In the genomic region with DNA sequence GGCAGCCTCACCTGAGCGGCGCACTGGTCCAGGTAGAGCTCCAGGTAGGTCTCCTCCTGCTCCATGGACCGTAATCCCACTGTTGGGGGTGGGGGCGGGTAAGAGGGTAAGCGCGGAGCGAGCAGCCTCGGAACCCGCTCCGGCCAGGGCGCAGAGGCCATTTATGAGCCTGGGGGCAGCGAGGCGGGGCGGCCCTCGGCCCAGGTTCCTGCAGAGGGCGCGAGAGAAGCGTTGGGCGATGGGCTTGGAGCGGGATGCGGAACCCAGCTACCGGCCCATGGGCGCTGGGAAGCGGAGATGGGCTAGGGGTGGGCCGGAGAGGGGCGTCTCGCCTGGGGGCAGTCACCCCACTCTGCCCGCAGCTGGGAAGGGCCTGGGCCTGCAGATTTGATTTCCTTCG, we compare ENCODE assay signal across 21 cellular contexts. TPM values are rescaled to one million over a fixed set of nuclear protein-coding genes. Genes with fewer than 3 reads are reported as not detected.
A peak's percentile ranks its signal among the peaks of the same experiment; 100 is the strongest.
DNase-seq lines count a peak whose midpoint lies in the region; ATAC-seq and TF ChIP-seq lines count a peak whose summit lies in the region.
"Had no signal": no experiment of that assay in that cellular context is flagged by ENCODE, and none has a peak within 500 bp of the region (broad histone marks: within the 10 kb centered on the region; RNA-seq: fewer than 3 reads in every experiment).

TSS of gene TBPL2 (minus strand) at position 232 of the 400 bp plus-strand sequence. CDS start at position 65, 167 bp downstream.

- H4K5ac ChIP-seq in IMR-90 (ENCODE audit: low read depth, low read length), result no peak within 1 kb of the TSS
- H4K5ac ChIP-seq in mesendoderm (ENCODE audit: low read length), result no peak within 1 kb of the TSS

- H3K4me3 ChIP-seq in IMR-90 (ENCODE audit: insufficient read depth, low read depth, low read length) (no peak within 1 kb of the TSS), esophagus muscularis mucosa (no peak within 1 kb of the TSS), mesendoderm (ENCODE audit: low read length) (no peak within 1 kb of the TSS)
- H3K4me3 ChIP-seq: adrenal gland had no signal

- intact Hi-C loops in IMR-90 (cut with micrococcal nuclease) (no loop called here), esophagus muscularis mucosa (cut with DNase I) (loop anchor here (10.0 kb wide), 1 partner anchor 144 kb away; the partner anchor contains the start of gene KTN1)

- in situ Hi-C loops in IMR-90 (cut with MboI; ENCODE audit: low sequenced_read_pairs), result loop anchor here (25.0 kb wide), 1 partner anchor 897 kb away; no protein-coding TSS in a partner anchor

- DNase-seq in CD1c-positive myeloid dendritic cell (ENCODE audit: extremely low spot score) (peak; percentile 7), IMR-90 (no peak), esophagus muscularis mucosa (ENCODE audit: extremely low spot score) (peak; percentile 86), mesendoderm (peak; percentile 69), caudate nucleus (lab: John Stamatoyannopoulos, UW) (no peak)
- no peak for DNase-seq in stimulated activated naive B cell treated with anti-CD40 and anti-IgM and Interleukin-4, amounts not matched to agents 10 μg/mL and 1 μg/mL and 100 μg/mL, for 72 hours
- no peak for DNase-seq in activated CD4-positive, alpha-beta T cell treated with anti-CD3 and anti-CD28 coated beads for 1 hour
- DNase-seq in activated CD4-positive, alpha-beta T cell treated with anti-CD3 and anti-CD28 coated beads for 48 hours, result no peak
- DNase-seq: activated CD4-positive, CD25-positive, alpha-beta regulatory T cell; activated effector memory CD4-positive, alpha-beta T cell treated with Interleukin-2 at 50 U/mL for 16 hours; adrenal gland; COR-L47; kidney glomerular epithelial cell; midbrain; MM.1S; NCI-H187 treated with DMSO at 0.1 percent for 48 hours; NCI-H510A; SIG-M5 had no signal

- H3K4me1 Mint-ChIP-seq in stimulated activated naive B cell treated with anti-CD40 and anti-IgM and Interleukin-4, amounts not matched to agents 10 μg/mL and 1 μg/mL and 100 μg/mL, for 72 hours, result no peaks in the 10 kb centered on the region

- H2BK120ac ChIP-seq in IMR-90 (ENCODE audit: low read depth, low read length) (no peak within 1 kb of the TSS), mesendoderm (ENCODE audit: low read depth, low read length) (no peak within 1 kb of the TSS)

- no peaks in the 10 kb centered on the region for H4K20me1 ChIP-seq in IMR-90 (ENCODE audit: insufficient read depth, low read length)

- ATAC-seq in IMR-90 (ENCODE audit: low read depth), result no peak
- no peak for ATAC-seq in stimulated activated naive B cell treated with anti-CD40 and anti-IgM and Interleukin-4, amounts not matched to agents 10 μg/mL and 1 μg/mL and 100 μg/mL, for 72 hours (replicated peaks)

- BruUV-seq in IMR-90 (replicated peaks; lab: Mats Ljungman, UMichigan), result no TSS peak

- H3K36me3 Mint-ChIP-seq in stimulated activated naive B cell treated with anti-CD40 and anti-IgM and Interleukin-4, amounts not matched to agents 10 μg/mL and 1 μg/mL and 100 μg/mL, for 72 hours, result no peaks in the 10 kb centered on the region

- no peak within 1 kb of the TSS for H2BK20ac ChIP-seq in IMR-90 (ENCODE audit: low read depth, low read length)

- no peak within 1 kb of the TSS for H3K56ac ChIP-seq in IMR-90 (ENCODE audit: extremely low read depth, insufficient read depth, low read length)
- peak within 1 kb of the TSS; percentile 89 for H3K56ac ChIP-seq in mesendoderm (ENCODE audit: low read length)

- no peak within 1 kb of the TSS for H4K8ac ChIP-seq in IMR-90 (ENCODE audit: low read depth in 2 of 2, low read length in 2 of 2)
- no peak within 1 kb of the TSS for H4K8ac ChIP-seq in mesendoderm (ENCODE audit: low read depth, low read length)

- H3K9ac ChIP-seq in IMR-90 (ENCODE audit: low read depth, low read length) (no peak within 1 kb of the TSS), mesendoderm (ENCODE audit: low read length) (peak within 1 kb of the TSS; percentile 51)

- H2AFZ ChIP-seq in IMR-90 (replicated peaks; ENCODE audit: low read length, poor library complexity), result peak within 1 kb of the TSS; percentile 41

- CTCF ChIA-PET in IMR-90 (lab: Yijun Ruan, JAX), result interaction anchor here (1.7 kb wide), 1 partner anchor 1034 kb away, joined by 9 read pairs; no protein-coding TSS in a partner anchor

- 50% methylated on average over 6 of the region's 29 CpGs; no CpG with 5 or more reads in 1 of the 2 experiments for WGBS in IMR-90 (ENCODE audit: extremely low coverage in 2 of 2, insufficient read length in 1 of 2), 2 experiments
- 31% methylated on average over 25 of the region's 29 CpGs for WGBS in esophagus muscularis mucosa
- no CpG with 5 or more reads among the region's 29 CpGs for WGBS in mesendoderm (ENCODE audit: extremely low coverage, insufficient coverage, low lambda C conversion rate)

- TF ChIP-seq EP300 in esophagus muscularis mucosa (IDR thresholded peaks at IDR 0.05), result no peak

- peak within 1 kb of the TSS; percentile 61 for H2AK9ac ChIP-seq in IMR-90 (replicated peaks; ENCODE audit: low read depth, low read length, poor library complexity)

- H3K14ac ChIP-seq in IMR-90 (replicated peaks; ENCODE audit: low read depth, low read length), result no peak within 1 kb of the TSS

- H3K23ac ChIP-seq in IMR-90 (ENCODE audit: low read depth, low read length), result no peak within 1 kb of the TSS
- H3K23ac ChIP-seq in mesendoderm (ENCODE audit: low read length), result no peak within 1 kb of the TSS

- dilution Hi-C loops in IMR-90 (cut with HindIII; ENCODE audit: low sequenced_read_pairs, unreplicated experiment), result no loop called here

- H2BK15ac ChIP-seq in IMR-90 (ENCODE audit: low read depth, low read length) (no peak within 1 kb of the TSS), mesendoderm (replicated peaks; ENCODE audit: low read depth) (no peak within 1 kb of the TSS)

- POLR2A ChIA-PET in IMR-90 (lab: Charles Lee; ENCODE audit: unreplicated experiment), result no interaction called here

- H4K91ac ChIP-seq in IMR-90 (ENCODE audit: insufficient read depth, low read depth, low read length), result no peak within 1 kb of the TSS

- no peak within 1 kb of the TSS for H2AK5ac ChIP-seq in IMR-90 (ENCODE audit: low read depth, low read length)
- no peak within 1 kb of the TSS for H2AK5ac ChIP-seq in mesendoderm (ENCODE audit: low read length)

- H3K79me2 ChIP-seq in mesendoderm (ENCODE audit: control insufficient read depth, insufficient read depth, low read length), result no peaks in the 10 kb centered on the region

- no peaks in the 10 kb centered on the region for H3K79me1 ChIP-seq in IMR-90 (ENCODE audit: low read depth in 1 of 2, low read length in 2 of 2)
- H3K79me1 ChIP-seq in mesendoderm (ENCODE audit: low read length), result no peaks in the 10 kb centered on the region

- H3K36me3 ChIP-seq in IMR-90 (ENCODE audit: control insufficient read depth, insufficient read depth, low read length) (no peaks in the 10 kb centered on the region), esophagus muscularis mucosa (no peaks in the 10 kb centered on the region), mesendoderm (ENCODE audit: control insufficient read depth, insufficient read depth, low read length) (no peaks in the 10 kb centered on the region)
- H3K36me3 ChIP-seq: adrenal gland, neutrophil had no signal

- H3K27me3 ChIP-seq in IMR-90 (ENCODE audit: control insufficient read depth, insufficient read depth, low read length) (peaks cover 5% of the 10 kb centered on the region; the same call in 1 of the 2 replicates), esophagus muscularis mucosa (peaks cover 0 to 19% (median 3%) of the 10 kb centered on the region in 4 donors), mesendoderm (ENCODE audit: insufficient read depth, low read length, poor library complexity) (no peaks in the 10 kb centered on the region)

- H3K27ac ChIP-seq in IMR-90 (ENCODE audit: insufficient read depth, low read length) (no peak within 1 kb of the TSS), esophagus muscularis mucosa (replicated peaks in 1 of 4) (no peak within 1 kb of the TSS), mesendoderm (ENCODE audit: low read depth, low read length) (no peak within 1 kb of the TSS), caudate nucleus (ENCODE audit: low read depth, low read length) (no peak within 1 kb of the TSS)
- H3K27ac ChIP-seq: adrenal gland, neutrophil had no signal

- no peak within 1 kb of the TSS for H3K27ac Mint-ChIP-seq in stimulated activated naive B cell treated with anti-CD40 and anti-IgM and Interleukin-4, amounts not matched to agents 10 μg/mL and 1 μg/mL and 100 μg/mL, for 72 hours

- no peak for TF ChIP-seq RAD21 in IMR-90 (IDR thresholded peaks at IDR 0.05; ENCODE audit: low read length)

- H3K9me3 ChIP-seq in IMR-90 (ENCODE audit: control insufficient read depth, insufficient read depth, low read length) (no peaks in the 10 kb centered on the region; the same call in 1 of the 2 replicates), esophagus muscularis mucosa (no peaks in the 10 kb centered on the region)
- H3K9me3 ChIP-seq: adrenal gland, neutrophil had no signal

- H3K9me3 Mint-ChIP-seq in stimulated activated naive B cell treated with anti-CD40 and anti-IgM and Interleukin-4, amounts not matched to agents 10 μg/mL and 1 μg/mL and 100 μg/mL, for 72 hours, result no peaks in the 10 kb centered on the region

- H3K27me3 Mint-ChIP-seq in stimulated activated naive B cell treated with anti-CD40 and anti-IgM and Interleukin-4, amounts not matched to agents 10 μg/mL and 1 μg/mL and 100 μg/mL, for 72 hours, result peaks cover 13 to 45% of the 10 kb centered on the region in 2 donors

- H3K4me2 ChIP-seq in IMR-90 (ENCODE audit: low read depth, low read length) (no peak within 1 kb of the TSS), mesendoderm (ENCODE audit: low read length) (peak within 1 kb of the TSS; percentile 43)

- TF ChIP-seq CTCF in IMR-90 (conservative IDR thresholded peaks at IDR 0.05; ENCODE audit: low read depth, low read length) (0 out of 2 replicates have a peak, but pooled peaks have one; percentile 11), esophagus muscularis mucosa (IDR thresholded peaks at IDR 0.05) (no peak)

- no peaks in the 10 kb centered on the region for H3K9me1 ChIP-seq in IMR-90 (ENCODE audit: insufficient read depth, low read length)

- no peak within 1 kb of the TSS for H3K4ac ChIP-seq in IMR-90 (ENCODE audit: low read depth, low read length)
- no peak within 1 kb of the TSS for H3K4ac ChIP-seq in mesendoderm (ENCODE audit: low read depth, low read length)

- H3K4me1 ChIP-seq in IMR-90 (ENCODE audit: control insufficient read depth, insufficient read depth, low read length), result no peaks in the 10 kb centered on the region
- H3K4me1 ChIP-seq in esophagus muscularis mucosa, result no peaks in the 10 kb centered on the region
- H3K4me1 ChIP-seq in mesendoderm (ENCODE audit: control insufficient read depth, low read depth, low read length), result no peaks in the 10 kb centered on the region
- H3K4me1 ChIP-seq: adrenal gland had no signal

- H3K4me3 Mint-ChIP-seq in stimulated activated naive B cell treated with anti-CD40 and anti-IgM and Interleukin-4, amounts not matched to agents 10 μg/mL and 1 μg/mL and 100 μg/mL, for 72 hours, result no peak within 1 kb of the TSS

- H2BK5ac ChIP-seq in IMR-90 (ENCODE audit: low read depth, low read length, poor library complexity, severe bottlenecking), result no peak within 1 kb of the TSS
- no peak within 1 kb of the TSS for H2BK5ac ChIP-seq in mesendoderm (ENCODE audit: low read length)

- no peak within 1 kb of the TSS for H3K18ac ChIP-seq in IMR-90 (ENCODE audit: low read depth, low read length)
- H3K18ac ChIP-seq in mesendoderm (ENCODE audit: low read length), result no peak within 1 kb of the TSS

- TF ChIP-seq POLR2A in IMR-90 (IDR thresholded peaks at IDR 0.05; ENCODE audit: low read depth, low read length) (no peak), esophagus muscularis mucosa (IDR thresholded peaks at IDR 0.05; ENCODE audit: low read depth) (no peak)

RNA-seq across cellular contexts. Expression of gene TBPL2, which starts in this region (rescaled TPM):
- total RNA-seq in IMR-90 (2012; rRNA removed) (not detected in 2 replicates), esophagus muscularis mucosa (not detected)
- not detected in 2 replicates for polyA plus RNA-seq in IMR-90 (2012; rRNA removed)
- polyA plus RNA-seq in IMR-90 (2012; cell fraction: cytosol; rRNA removed), result not detected in 2 replicates
- not detected in 2 replicates for polyA plus RNA-seq in IMR-90 (2012; cell fraction: nucleus; rRNA removed; ENCODE audit: low replicate concordance)
- polyA plus RNA-seq in mesendoderm (2013, experiment 1 of 2), result 0.03 TPM
- polyA plus RNA-seq in mesendoderm (2013, experiment 2 of 2), result 0.06 TPM
- total RNA-seq: adrenal gland; glomerular endothelial cell; T-helper 2 cell treated with Interferon-gamma antibody and Interleukin-4, amounts not matched to agents 100 ng/mL and 5 ng/mL, for 36 hours had no signal
- polyA plus RNA-seq: adrenal gland had no signal

Comparison
In these comparisons a context has a peak if more than half of its experiments do, and no peak if none do; other contexts are left out.
1. Peak in DNase-seq in esophagus muscularis mucosa; RNA of the gene not detected or under 1 TPM.
2. DNase-seq: peak in CD1c-positive myeloid dendritic cell (single experiment) and mesendoderm (single experiment); none in IMR-90 (single experiment), caudate nucleus (0 of 61), stimulated activated naive B cell treated with anti-CD40 and anti-IgM and Interleukin-4, amounts not matched to agents 10 μg/mL and 1 μg/mL and 100 μg/mL, for 72 hours (single experiment), activated CD4-positive, alpha-beta T cell treated with anti-CD3 and anti-CD28 coated beads for 1 hour (single experiment) and activated CD4-positive, alpha-beta T cell treated with anti-CD3 and anti-CD28 coated beads for 48 hours (single experiment).